8 cellular contexts compared by ENCODE assay signal in the genomic region with DNA sequence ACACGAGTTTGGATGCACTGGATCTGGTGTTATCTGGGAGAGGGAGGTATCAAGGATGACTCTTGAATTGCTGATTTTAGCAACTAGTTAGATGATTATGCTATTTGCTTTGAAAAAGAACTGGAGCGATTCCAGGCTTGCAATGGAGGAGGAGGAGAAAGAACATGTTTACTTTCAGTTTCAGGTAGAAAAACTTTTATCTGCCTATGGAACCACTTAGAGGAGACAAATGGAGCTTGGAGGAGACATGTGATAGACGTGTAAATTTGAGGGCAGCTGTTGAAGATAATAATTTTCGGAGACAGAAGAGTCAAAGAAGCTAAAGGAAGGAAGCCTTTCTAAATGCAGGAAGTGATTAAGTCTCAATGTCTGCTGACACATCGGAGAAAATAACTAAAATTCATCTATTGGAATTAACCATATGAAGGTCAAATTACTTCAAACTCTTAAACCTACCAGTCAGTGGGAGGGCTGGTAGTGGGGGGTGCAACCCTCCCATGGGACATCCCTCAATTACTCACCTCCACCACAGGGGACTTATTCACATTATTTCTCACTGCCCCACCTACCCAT. TPM values are rescaled to one million over a fixed set of nuclear protein-coding genes. Genes with fewer than 3 reads are reported as not detected.
DNase-seq lines count a peak whose midpoint lies in the region; ATAC-seq and TF ChIP-seq lines count a peak whose summit lies in the region.

No MANE protein-coding gene starts in this region.

- H3K27me3 Mint-ChIP-seq in activated CD4-positive, alpha-beta T cell treated with anti-CD3 and anti-CD28 coated beads, Interleukin-2, amount 10 ng/mL, durations not matched to agents 7 days and 5 days: no peaks in the 10 kb centered on the region
- H3K27me3 Mint-ChIP-seq in stimulated activated naive CD8-positive, alpha-beta T cell treated with anti-CD3 and anti-CD28 coated beads, Interleukin-15, amount 100 ng/mL, for 72 hours: no peaks in the 10 kb centered on the region
- peaks cover 3% of the 10 kb centered on the region for H3K27me3 Mint-ChIP-seq in glutamatergic neuron (ENCODE audit: unreplicated experiment)

- H3K9me2 ChIP-seq in hepatocyte (replicated peaks; ENCODE audit: insufficient read depth): no peaks in the 10 kb centered on the region

- H3K27ac Mint-ChIP-seq in activated CD4-positive, alpha-beta T cell treated with anti-CD3 and anti-CD28 coated beads, Interleukin-2, amount 10 ng/mL, durations not matched to agents 7 days and 5 days: peak overlapping the region; percentile 68
- H3K27ac Mint-ChIP-seq in stimulated activated naive CD8-positive, alpha-beta T cell treated with anti-CD3 and anti-CD28 coated beads, Interleukin-15, amount 100 ng/mL, for 72 hours: peak overlapping the region; percentile 0 to 72
- H3K27ac Mint-ChIP-seq in glutamatergic neuron (ENCODE audit: unreplicated experiment): no peak overlapping the region

- H3K4me2 ChIP-seq in hepatocyte: peak overlapping the region; percentile 67

- ATAC-seq in stimulated activated naive CD8-positive, alpha-beta T cell treated with anti-CD3 and anti-CD28 coated beads, Interleukin-15, amount 100 ng/mL, for 72 hours: peak; percentile 85

- 54% methylated on average over 5 of the region's 5 CpGs for WGBS in hepatocyte (ENCODE audit: low lambda C conversion rate, missing lambda C conversion rate)

- peak overlapping the region; percentile 13 to 38 for H3K4me3 ChIP-seq in right atrium auricular region
- H3K4me3 ChIP-seq in hepatocyte: peak overlapping the region; percentile 32
- H3K4me3 ChIP-seq in Peyer's patch: peak overlapping the region in 2 of 4 donors; percentile 38 to 44

- no peaks in the 10 kb centered on the region for H3K36me3 ChIP-seq in right atrium auricular region
- H3K36me3 ChIP-seq in hepatocyte (replicated peaks; ENCODE audit: insufficient read depth, low read depth): no peaks in the 10 kb centered on the region
- no peaks in the 10 kb centered on the region for H3K36me3 ChIP-seq in Peyer's patch

- H3K9me3 ChIP-seq in right atrium auricular region (no peaks in the 10 kb centered on the region), hepatocyte (ENCODE audit: low read depth) (no peaks in the 10 kb centered on the region), Peyer's patch (no peaks in the 10 kb centered on the region)

- intact Hi-C loops in cardiac septum (cut with DNase I): no loop called here

- no peaks in the 10 kb centered on the region for H3K27me3 ChIP-seq in right atrium auricular region
- H3K27me3 ChIP-seq in hepatocyte: no peaks in the 10 kb centered on the region
- no peaks in the 10 kb centered on the region for H3K27me3 ChIP-seq in Peyer's patch

- H3K36me3 Mint-ChIP-seq in activated CD4-positive, alpha-beta T cell treated with anti-CD3 and anti-CD28 coated beads, Interleukin-2, amount 10 ng/mL, durations not matched to agents 7 days and 5 days (ENCODE audit: low read depth): no peaks in the 10 kb centered on the region
- H3K36me3 Mint-ChIP-seq in glutamatergic neuron (ENCODE audit: unreplicated experiment): no peaks in the 10 kb centered on the region

- CTCF ChIA-PET in activated CD4-positive, alpha-beta T cell treated with anti-CD3 and anti-CD28 coated beads, Interleukin-2, amount 10 ng/mL, durations not matched to agents 7 days and 5 days (lab: Charles Lee): interaction anchor here (1.3 kb wide), 1 partner anchor 10 kb away, joined by 3 read pairs; no protein-coding TSS in a partner anchor

- H3K9me3 Mint-ChIP-seq in activated CD4-positive, alpha-beta T cell treated with anti-CD3 and anti-CD28 coated beads, Interleukin-2, amount 10 ng/mL, durations not matched to agents 7 days and 5 days: no peaks in the 10 kb centered on the region
- H3K9me3 Mint-ChIP-seq in stimulated activated naive CD8-positive, alpha-beta T cell treated with anti-CD3 and anti-CD28 coated beads, Interleukin-15, amount 100 ng/mL, for 72 hours: peaks cover 0 to 6% of the 10 kb centered on the region in 2 donors
- H3K9me3 Mint-ChIP-seq in glutamatergic neuron (ENCODE audit: unreplicated experiment): no peaks in the 10 kb centered on the region

- H3K27ac ChIP-seq in right atrium auricular region (no peak overlapping the region), hepatocyte (peak overlapping the region; percentile 50), Peyer's patch (no peak overlapping the region)

- no peaks in the 10 kb centered on the region for H3K79me2 ChIP-seq in hepatocyte

- H3K4me1 Mint-ChIP-seq in activated CD4-positive, alpha-beta T cell treated with anti-CD3 and anti-CD28 coated beads, Interleukin-2, amount 10 ng/mL, durations not matched to agents 7 days and 5 days: peaks cover 11% of the 10 kb centered on the region
- H3K4me1 Mint-ChIP-seq in stimulated activated naive CD8-positive, alpha-beta T cell treated with anti-CD3 and anti-CD28 coated beads, Interleukin-15, amount 100 ng/mL, for 72 hours: peaks cover 19% of the 10 kb centered on the region
- no peaks in the 10 kb centered on the region for H3K4me1 Mint-ChIP-seq in glutamatergic neuron (ENCODE audit: low read depth, unreplicated experiment)

- POLR2A ChIA-PET in activated CD4-positive, alpha-beta T cell treated with anti-CD3 and anti-CD28 coated beads, Interleukin-2, amount 10 ng/mL, durations not matched to agents 7 days and 5 days (lab: Charles Lee): no interaction called here

- H2AFZ ChIP-seq in hepatocyte: peak overlapping the region; percentile 76

- no peak for TF ChIP-seq POLR2A in Peyer's patch (IDR thresholded peaks at IDR 0.05)

- no peak for TF ChIP-seq CTCF in right atrium auricular region (IDR thresholded peaks at IDR 0.05)
- TF ChIP-seq CTCF in hepatocyte (IDR thresholded peaks at IDR 0.05; ENCODE audit: poor library complexity): no peak
- no peak for TF ChIP-seq CTCF in glutamatergic neuron (IDR thresholded peaks at IDR 0.05; ENCODE audit: partially characterized antibody, unreplicated experiment)
- TF ChIP-seq CTCF in Peyer's patch (IDR thresholded peaks at IDR 0.05): no peak

- no peaks in the 10 kb centered on the region for H4K20me1 ChIP-seq in hepatocyte (ENCODE audit: insufficient read depth, poor library complexity, severe bottlenecking)

- H3K4me1 ChIP-seq in right atrium auricular region (peaks cover 0 to 8% of the 10 kb centered on the region in 2 donors), hepatocyte (ENCODE audit: insufficient read depth) (no peaks in the 10 kb centered on the region), Peyer's patch (no peaks in the 10 kb centered on the region)

- peak overlapping the region; percentile 59 for H3K4me3 Mint-ChIP-seq in activated CD4-positive, alpha-beta T cell treated with anti-CD3 and anti-CD28 coated beads, Interleukin-2, amount 10 ng/mL, durations not matched to agents 7 days and 5 days
- H3K4me3 Mint-ChIP-seq in stimulated activated naive CD8-positive, alpha-beta T cell treated with anti-CD3 and anti-CD28 coated beads, Interleukin-15, amount 100 ng/mL, for 72 hours: peak overlapping the region; percentile 71 to 72
- no peak overlapping the region for H3K4me3 Mint-ChIP-seq in glutamatergic neuron (ENCODE audit: unreplicated experiment)

- DNase-seq in right atrium auricular region (ENCODE audit: low spot score): no peak
- DNase-seq in cardiac septum (ENCODE audit: low spot score): no peak
- no peak for DNase-seq in activated CD4-positive, alpha-beta T cell treated with anti-CD3 and anti-CD28 coated beads, Interleukin-2, amount 10 ng/mL, durations not matched to agents 7 days and 5 days
- DNase-seq in hepatocyte (ENCODE audit: low spot score): no peak
- DNase-seq in stimulated activated naive CD8-positive, alpha-beta T cell treated with anti-CD3 and anti-CD28 coated beads, Interleukin-15, amount 100 ng/mL, for 72 hours: peak in 1 of 2 donors; percentile 16
- no peak for DNase-seq in activated effector memory CD4-positive, alpha-beta T cell treated with anti-CD3 and anti-CD28 coated beads, Interleukin-2, amount 50 U/mL, for 16 hours
- no peak for DNase-seq in glutamatergic neuron
- DNase-seq in Peyer's patch: no peak

RNA-seq across cellular contexts. Expression of a gene that starts 56.4 kb away (rescaled TPM):
- total RNA-seq in right atrium auricular region (10 to 100 TPM in 1 of 2 donors, 1 to 10 TPM in 1; 9.2 to 11.5 TPM), cardiac septum (11.3 TPM), hepatocyte (48.7 and 57.4 TPM in 2 replicates), glutamatergic neuron (ENCODE audit: unreplicated experiment) (61.9 TPM), Peyer's patch (10 to 100 TPM in 1 of 4 donors, 1 to 10 TPM in 3; 5.5 to 13.3 (median 8.1) TPM)
- total RNA-seq in activated CD4-positive, alpha-beta T cell treated with anti-CD3 and anti-CD28 coated beads, Interleukin-2, amount 10 ng/mL, durations not matched to agents 7 days and 5 days: under 1 TPM; 0.33 to 0.45 TPM
- 58.7 and 61.3 TPM in 2 replicates for polyA plus RNA-seq in hepatocyte
